In the genomic region with DNA sequence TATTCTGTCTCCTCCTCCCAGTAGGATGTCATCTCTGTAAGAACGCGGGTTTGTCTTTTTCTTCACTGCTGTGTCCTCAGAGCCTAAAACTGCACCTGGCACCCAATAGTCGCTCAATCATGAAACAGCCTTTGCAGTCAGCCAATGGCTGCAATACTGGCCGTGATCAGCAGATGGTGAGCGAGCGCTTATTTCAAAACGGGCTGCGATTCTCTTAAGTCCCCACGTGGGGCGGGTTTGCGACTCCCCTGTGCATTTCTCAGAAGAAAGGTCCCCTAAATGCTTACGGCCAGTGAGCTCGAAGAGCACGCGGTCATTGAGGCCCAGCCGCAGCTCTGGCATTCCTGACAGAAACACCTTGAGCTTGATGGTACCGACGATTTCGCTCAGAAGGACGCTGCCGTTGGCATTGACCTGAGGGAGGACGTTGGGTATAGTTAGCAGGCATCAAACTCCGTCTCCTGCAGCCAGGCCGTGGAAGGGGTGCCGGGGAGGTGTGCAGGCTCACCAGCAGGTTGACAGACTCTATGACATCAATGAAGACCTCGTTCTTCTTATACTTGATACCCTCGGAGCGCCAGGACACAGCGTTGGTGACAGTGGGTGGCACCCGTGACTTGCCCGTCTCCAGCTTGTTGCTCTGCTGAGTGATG, we compare ENCODE assay signal across 1 cellular context.
A peak's percentile ranks its signal among the peaks of the same experiment; 100 is the strongest.
TF ChIP-seq lines count a peak whose summit lies in the region.

No MANE protein-coding gene starts in this region.

TF ChIP-seq in HepG2, 621 proteins besides CTCF, POLR2A, EP300 and RAD21 (continued from another document and continues in another):
- TF ChIP-seq TEF (CRISPR knock-in tag; IDR thresholded peaks at IDR 0.05) (no peak), ARNT2 (CRISPR knock-in tag; IDR thresholded peaks at IDR 0.05; ENCODE audit: low read depth) (0 out of 2 replicates have a peak, but pooled peaks have one; percentile 29), NR1H2 (CRISPR knock-in tag; IDR thresholded peaks at IDR 0.05; ENCODE audit: borderline replicate concordance, low read depth) (no peak), ZNF83 (CRISPR knock-in tag; IDR thresholded peaks at IDR 0.05; ENCODE audit: borderline replicate concordance) (no peak), ZNF574 (CRISPR knock-in tag; IDR thresholded peaks at IDR 0.05) (peak; percentile 15; the same call in 1 of the 2 replicates), HMGXB4 (CRISPR knock-in tag; IDR thresholded peaks at IDR 0.05; ENCODE audit: borderline replicate concordance in 1 of 2, low read depth in 1 of 2) (peak; percentile 62 to 79; a peak in 2 of 4 replicates), PHF21A (CRISPR knock-in tag; IDR thresholded peaks at IDR 0.05) (peak; percentile 51; the same call in 1 of the 2 replicates), ZNF337 (CRISPR knock-in tag; IDR thresholded peaks at IDR 0.05; ENCODE audit: borderline replicate concordance, low read depth) (no peak), SMC3 (IDR thresholded peaks at IDR 0.05; ENCODE audit: low read length) (peak; percentile 99), ZBTB38 (CRISPR knock-in tag; IDR thresholded peaks at IDR 0.05) (0 out of 2 replicates have a peak, but pooled peaks have one; percentile 54), SMYD3 (CRISPR knock-in tag; IDR thresholded peaks at IDR 0.05) (no peak), HDAC1 (CRISPR knock-in tag; IDR thresholded peaks at IDR 0.05) (no peak), ZNF720 (CRISPR knock-in tag; IDR thresholded peaks at IDR 0.05) (0 out of 2 replicates have a peak, but pooled peaks have one; percentile 44), GATAD1 (CRISPR knock-in tag; IDR thresholded peaks at IDR 0.05) (no peak), YY1 (IDR thresholded peaks at IDR 0.05; ENCODE audit: insufficient read depth, insufficient replicate concordance, low read depth, low read length) (peak; percentile 34), CREM (IDR thresholded peaks at IDR 0.05) (no peak), CREM (CRISPR knock-in tag; IDR thresholded peaks at IDR 0.05) (no peak), MBNL3 (CRISPR knock-in tag; conservative IDR thresholded peaks at IDR 0.05) (no peak), KDM1A (CRISPR knock-in tag; IDR thresholded peaks at IDR 0.05) (no peak), MIER2 (CRISPR knock-in tag; IDR thresholded peaks at IDR 0.05) (0 out of 2 replicates have a peak, but pooled peaks have one; percentile 41), ZNF484 (CRISPR knock-in tag; IDR thresholded peaks at IDR 0.05; ENCODE audit: borderline replicate concordance, low read depth) (no peak), NR2C2 (CRISPR knock-in tag; IDR thresholded peaks at IDR 0.05; ENCODE audit: borderline replicate concordance) (no peak), ZNF816 (CRISPR knock-in tag; IDR thresholded peaks at IDR 0.05; ENCODE audit: borderline replicate concordance) (no peak), MEF2D (CRISPR knock-in tag; IDR thresholded peaks at IDR 0.05) (no peak), PHF20 (CRISPR knock-in tag; IDR thresholded peaks at IDR 0.05) (0 out of 2 replicates have a peak, but pooled peaks have one; percentile 33), SIX1 (CRISPR knock-in tag; IDR thresholded peaks at IDR 0.05; ENCODE audit: borderline replicate concordance) (no peak), ZSCAN21 (CRISPR knock-in tag; IDR thresholded peaks at IDR 0.05; ENCODE audit: borderline replicate concordance) (no peak), TFE3 (CRISPR knock-in tag; IDR thresholded peaks at IDR 0.05) (no peak), ZNF772 (CRISPR knock-in tag; IDR thresholded peaks at IDR 0.05) (no peak), ZBTB3 (CRISPR knock-in tag; IDR thresholded peaks at IDR 0.05; ENCODE audit: borderline replicate concordance, low read depth) (no peak), TEAD2 (CRISPR knock-in tag; IDR thresholded peaks at IDR 0.05) (no peak), MED1 (CRISPR knock-in tag; IDR thresholded peaks at IDR 0.05) (no peak), BRCA1 (CRISPR knock-in tag; IDR thresholded peaks at IDR 0.05) (no peak), HMG20A (CRISPR knock-in tag; IDR thresholded peaks at IDR 0.05; ENCODE audit: borderline replicate concordance) (no peak), ZNF839 (CRISPR knock-in tag; IDR thresholded peaks at IDR 0.05; ENCODE audit: borderline replicate concordance) (no peak), ZNF660 (CRISPR knock-in tag; IDR thresholded peaks at IDR 0.05; ENCODE audit: borderline replicate concordance, low read depth) (no peak), MYNN (CRISPR knock-in tag; IDR thresholded peaks at IDR 0.05; ENCODE audit: low read depth) (no peak), ZNF770 (CRISPR knock-in tag; IDR thresholded peaks at IDR 0.05) (peak; percentile 76; the same call in 1 of the 2 replicates), LCORL (IDR thresholded peaks at IDR 0.05) (no peak), LCORL (CRISPR knock-in tag; IDR thresholded peaks at IDR 0.05) (no peak), FOXK2 (IDR thresholded peaks at IDR 0.05) (no peak), ONECUT2 (CRISPR knock-in tag; IDR thresholded peaks at IDR 0.05) (no peak), SP1 (IDR thresholded peaks at IDR 0.05) (no peak), SP1 (CRISPR knock-in tag; IDR thresholded peaks at IDR 0.05) (no peak), ZNF7 (CRISPR knock-in tag; IDR thresholded peaks at IDR 0.05) (no peak), ZNF501 (CRISPR knock-in tag; IDR thresholded peaks at IDR 0.05) (peak; percentile 57; the same call in 1 of the 2 replicates), ZNF562 (CRISPR knock-in tag; IDR thresholded peaks at IDR 0.05; ENCODE audit: borderline replicate concordance) (no peak), HDAC2 (CRISPR knock-in tag; IDR thresholded peaks at IDR 0.05) (peak; percentile 15; the same call in 1 of the 2 replicates), ZNF20 (CRISPR knock-in tag; IDR thresholded peaks at IDR 0.05) (no peak), ZFP36L2 (CRISPR knock-in tag; IDR thresholded peaks at IDR 0.05) (no peak)
- TF ChIP-seq, protein P1, sequence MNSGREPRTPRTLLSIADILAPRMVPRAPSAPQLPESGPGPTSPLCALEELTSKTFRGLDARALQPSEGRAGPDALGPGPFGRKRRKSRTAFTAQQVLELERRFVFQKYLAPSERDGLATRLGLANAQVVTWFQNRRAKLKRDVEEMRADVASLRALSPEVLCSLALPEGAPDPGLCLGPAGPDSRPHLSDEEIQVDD (CRISPR knock-in tag; IDR thresholded peaks at IDR 0.05; ENCODE audit: borderline replicate concordance): no peak
- TF ChIP-seq, protein P2, sequence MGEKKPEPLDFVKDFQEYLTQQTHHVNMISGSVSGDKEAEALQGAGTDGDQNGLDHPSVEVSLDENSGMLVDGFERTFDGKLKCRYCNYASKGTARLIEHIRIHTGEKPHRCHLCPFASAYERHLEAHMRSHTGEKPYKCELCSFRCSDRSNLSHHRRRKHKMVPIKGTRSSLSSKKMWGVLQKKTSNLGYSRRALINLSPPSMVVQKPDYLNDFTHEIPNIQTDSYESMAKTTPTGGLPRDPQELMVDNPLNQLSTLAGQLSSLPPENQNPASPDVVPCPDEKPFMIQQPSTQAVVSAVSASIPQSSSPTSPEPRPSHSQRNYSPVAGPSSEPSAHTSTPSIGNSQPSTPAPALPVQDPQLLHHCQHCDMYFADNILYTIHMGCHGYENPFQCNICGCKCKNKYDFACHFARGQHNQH (CRISPR knock-in tag; IDR thresholded peaks at IDR 0.05): 0 out of 2 replicates have a peak, but pooled peaks have one; percentile 51
- TF ChIP-seq, protein P3, sequence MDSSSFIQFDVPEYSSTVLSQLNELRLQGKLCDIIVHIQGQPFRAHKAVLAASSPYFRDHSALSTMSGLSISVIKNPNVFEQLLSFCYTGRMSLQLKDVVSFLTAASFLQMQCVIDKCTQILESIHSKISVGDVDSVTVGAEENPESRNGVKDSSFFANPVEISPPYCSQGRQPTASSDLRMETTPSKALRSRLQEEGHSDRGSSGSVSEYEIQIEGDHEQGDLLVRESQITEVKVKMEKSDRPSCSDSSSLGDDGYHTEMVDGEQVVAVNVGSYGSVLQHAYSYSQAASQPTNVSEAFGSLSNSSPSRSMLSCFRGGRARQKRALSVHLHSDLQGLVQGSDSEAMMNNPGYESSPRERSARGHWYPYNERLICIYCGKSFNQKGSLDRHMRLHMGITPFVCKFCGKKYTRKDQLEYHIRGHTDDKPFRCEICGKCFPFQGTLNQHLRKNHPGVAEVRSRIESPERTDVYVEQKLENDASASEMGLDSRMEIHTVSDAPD (CRISPR knock-in tag; IDR thresholded peaks at IDR 0.05): no peak
- TF ChIP-seq, protein P4, sequence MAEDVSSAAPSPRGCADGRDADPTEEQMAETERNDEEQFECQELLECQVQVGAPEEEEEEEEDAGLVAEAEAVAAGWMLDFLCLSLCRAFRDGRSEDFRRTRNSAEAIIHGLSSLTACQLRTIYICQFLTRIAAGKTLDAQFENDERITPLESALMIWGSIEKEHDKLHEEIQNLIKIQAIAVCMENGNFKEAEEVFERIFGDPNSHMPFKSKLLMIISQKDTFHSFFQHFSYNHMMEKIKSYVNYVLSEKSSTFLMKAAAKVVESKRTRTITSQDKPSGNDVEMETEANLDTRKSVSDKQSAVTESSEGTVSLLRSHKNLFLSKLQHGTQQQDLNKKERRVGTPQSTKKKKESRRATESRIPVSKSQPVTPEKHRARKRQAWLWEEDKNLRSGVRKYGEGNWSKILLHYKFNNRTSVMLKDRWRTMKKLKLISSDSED (CRISPR knock-in tag; IDR thresholded peaks at IDR 0.05): no peak
- TF ChIP-seq, protein P5, sequence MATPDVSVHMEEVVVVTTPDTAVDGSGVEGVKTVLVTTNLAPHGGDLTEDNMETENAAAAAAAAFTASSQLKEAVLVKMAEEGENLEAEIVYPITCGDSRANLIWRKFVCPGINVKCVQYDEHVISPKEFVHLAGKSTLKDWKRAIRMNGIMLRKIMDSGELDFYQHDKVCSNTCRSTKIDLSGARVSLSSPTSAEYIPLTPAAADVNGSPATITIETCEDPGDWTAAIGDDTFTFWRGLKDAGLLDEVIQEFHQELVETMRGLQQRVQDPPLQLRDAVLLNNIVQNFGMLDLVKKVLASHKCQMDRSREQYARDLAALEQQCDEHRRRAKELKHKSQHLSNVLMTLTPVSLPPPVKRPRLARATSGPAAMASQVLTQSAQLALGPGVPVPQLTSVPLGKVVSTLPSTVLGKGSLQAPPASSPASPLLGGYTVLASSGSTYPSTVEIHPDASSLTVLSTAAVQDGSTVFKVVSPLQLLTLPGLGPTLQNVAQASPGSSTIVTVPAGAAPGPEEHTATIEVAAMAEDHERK (CRISPR knock-in tag; IDR thresholded peaks at IDR 0.05; ENCODE audit: low read depth): no peak
